Comparison of ENCODE assay signal across 9 cellular contexts in the genomic region with DNA sequence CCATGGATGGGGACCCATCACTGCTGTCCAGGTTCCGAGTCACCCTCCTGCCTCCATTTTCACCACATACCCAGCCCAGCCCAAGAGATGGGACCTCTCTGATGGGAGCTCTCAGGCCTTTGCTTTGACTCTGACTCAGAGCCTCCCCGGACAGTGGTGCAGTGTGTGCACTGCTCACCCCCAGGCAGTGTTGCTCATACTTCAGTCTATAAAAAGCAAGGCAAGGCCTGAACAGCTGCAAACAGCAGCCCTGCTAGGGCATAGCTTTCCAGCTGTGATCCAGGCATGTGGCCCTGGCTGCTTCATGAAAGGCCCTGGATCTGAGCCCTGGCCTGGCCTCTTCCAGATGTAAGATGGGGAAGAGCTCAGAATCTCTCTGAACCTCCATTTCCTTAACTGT.
A peak's percentile ranks its signal among the peaks of the same experiment; 100 is the strongest.
DNase-seq lines count a peak whose midpoint lies in the region; ATAC-seq and TF ChIP-seq lines count a peak whose summit lies in the region.
"Had no signal": no experiment of that assay in that cellular context is flagged by ENCODE, and none has a peak within 500 bp of the region (broad histone marks: within the 10 kb centered on the region; RNA-seq: fewer than 3 reads in every experiment).

No MANE protein-coding gene starts in this region.

- H3K4me1 ChIP-seq in DND-41 (ENCODE audit: insufficient read depth, low read length) (peaks cover 90% of the 10 kb centered on the region), OCI-LY7 (ENCODE audit: insufficient read depth, low read length, poor library complexity, severe bottlenecking) (peaks cover 64% of the 10 kb centered on the region), adrenal gland (replicated peaks in 1 of 2) (peaks cover 0 to 22% of the 10 kb centered on the region in 2 donors)

- H3K27me3 ChIP-seq in DND-41 (ENCODE audit: insufficient read depth, low read length, poor library complexity) (no peaks in the 10 kb centered on the region), adrenal gland (no peaks in the 10 kb centered on the region)
- H3K27me3 ChIP-seq: pancreas had no signal

- TF ChIP-seq POLR2A in adrenal gland (IDR thresholded peaks at IDR 0.05): no peak

- intact Hi-C loops in OCI-LY7 (cut with micrococcal nuclease; ENCODE audit: unreplicated experiment): loop anchor here (1.0 to 2.0 kb wide), 3 partner anchors 155 to 211 kb away; no protein-coding TSS in a partner anchor
- intact Hi-C loops in adrenal gland (cut with DNase I): loop anchor here (10.0 kb wide), 2 partner anchors 145 to 205 kb away; partner anchors contain the start of gene ARL4C (in 1 of the 2)

- H3K36me3 ChIP-seq in DND-41 (ENCODE audit: insufficient read depth, low read length) (no peaks in the 10 kb centered on the region), OCI-LY7 (ENCODE audit: insufficient read depth, low read length) (no peaks in the 10 kb centered on the region), adrenal gland (replicated peaks in 1 of 2) (no peaks in the 10 kb centered on the region)
- H3K36me3 ChIP-seq: pancreas had no signal

- POLR2A ChIA-PET in OCI-LY7 (lab: Charles Lee): interaction anchor here (0.8 to 6.2 kb wide), 9 partner anchors 34 to 207 kb away, joined by 3 to 60 read pairs (median 4); partner anchors contain the start of gene ARL4C

- 71 to 82% (median 78%) methylated on average over 2 of the region's 2 CpGs for WGBS in adrenal gland, 4 donors

- H2AFZ ChIP-seq in DND-41 (ENCODE audit: low read depth, low read length): peak overlapping the region; percentile 49; the same call in 1 of the 2 replicates
- peak overlapping the region; percentile 91; the same call in 1 of the 2 replicates for H2AFZ ChIP-seq in OCI-LY7 (ENCODE audit: low read length)

- H3K9ac ChIP-seq in DND-41 (ENCODE audit: low read depth, low read length): peak overlapping the region; percentile 66

- peak overlapping the region; percentile 99 for H3K27ac ChIP-seq in DND-41 (ENCODE audit: low read length)
- H3K27ac ChIP-seq in OCI-LY7 (ENCODE audit: low read depth, low read length, poor library complexity, severe bottlenecking): peak overlapping the region; percentile 97
- peak overlapping the region in 2 of 5 donors; percentile 24 to 59 for H3K27ac ChIP-seq in adrenal gland
- H3K27ac ChIP-seq: pancreas had no signal

- no TSS peak for BruUV-seq in OCI-LY7 (replicated peaks; lab: Mats Ljungman, UMichigan)

- TF ChIP-seq CTCF in DND-41 (IDR thresholded peaks at IDR 0.05; ENCODE audit: borderline replicate concordance, extremely low read depth, low read length, poor library complexity, severe bottlenecking) (no peak), OCI-LY7 (conservative IDR thresholded peaks at IDR 0.05; ENCODE audit: low read length) (no peak), adrenal gland (IDR thresholded peaks at IDR 0.05) (no peak)

- DNase-seq in DND-41 (peak; percentile 66), OCI-LY7 (ENCODE audit: low spot score) (peak; percentile 66), adrenal gland (peak in 4 of 7 donors; percentile 16 to 56 (median 34)), myocyte (ENCODE audit: low read depth) (peak; percentile 81), superior temporal gyrus (ENCODE audit: extremely low spot score) (no peak), pons (ENCODE audit: low spot score) (no peak), NCI-H2107 treated with DMSO at 0.1 percent for 48 hours (lab: John Stamatoyannopoulos, UW; ENCODE audit: unreplicated experiment) (no peak)
- DNase-seq: pancreas had no signal

- H3K4me2 ChIP-seq in DND-41 (ENCODE audit: insufficient read depth, low read length) (peak overlapping the region; percentile 61), OCI-LY7 (ENCODE audit: low read length) (peak overlapping the region; percentile 72)

- no peaks in the 10 kb centered on the region for H3K9me2 ChIP-seq in OCI-LY7 (ENCODE audit: insufficient read depth, low read length)

- H4K20me1 ChIP-seq in DND-41 (ENCODE audit: insufficient read depth, low read length) (no peaks in the 10 kb centered on the region), OCI-LY7 (ENCODE audit: insufficient read depth, low read length) (no peaks in the 10 kb centered on the region)

- peak overlapping the region in 1 of 2 experiments; percentile 41; a peak in 1 of 4 replicates for H3K4me3 ChIP-seq in DND-41 (ENCODE audit: low read depth in 1 of 2, low read length in 2 of 2)
- H3K4me3 ChIP-seq in OCI-LY7 (ENCODE audit: low read depth, low read length, poor library complexity, severe bottlenecking): peak overlapping the region; percentile 4
- no peak overlapping the region for H3K4me3 ChIP-seq in adrenal gland
- H3K4me3 ChIP-seq: pancreas had no signal

- ATAC-seq in DND-41 (ENCODE audit: insufficient read depth, low read depth): peak; percentile 17; the same call in 2 of the 3 replicates
- no peak for ATAC-seq in HG03280 (IDR thresholded peaks at IDR 0.05; ENCODE audit: unreplicated experiment)

- H3K9me3 ChIP-seq in DND-41 (ENCODE audit: insufficient read depth, low read length, severe bottlenecking) (no peaks in the 10 kb centered on the region), OCI-LY7 (ENCODE audit: low read length) (no peaks in the 10 kb centered on the region), adrenal gland (replicated peaks in 1 of 3) (no peaks in the 10 kb centered on the region)
- H3K9me3 ChIP-seq: pancreas had no signal

- CTCF ChIA-PET in OCI-LY7 (lab: Charles Lee; ENCODE audit: unreplicated experiment): interaction anchor here (0.7 to 1.9 kb wide), 5 partner anchors 84 to 256 kb away, joined by 3 to 8 read pairs (median 3); no protein-coding TSS in a partner anchor

- H3K79me2 ChIP-seq in DND-41 (ENCODE audit: insufficient read depth, low read length) (peaks cover 6% of the 10 kb centered on the region), OCI-LY7 (ENCODE audit: insufficient read depth, low read depth, low read length) (no peaks in the 10 kb centered on the region)

Comparison
In these comparisons a context has a peak if more than half of its experiments do, and no peak if none do; other contexts are left out.
1. DNase-seq: peak in DND-41 (single experiment), OCI-LY7 (single experiment), adrenal gland (4 of 7) and myocyte (single experiment); none in superior temporal gyrus (single experiment), pons (single experiment) and NCI-H2107 treated with DMSO at 0.1 percent for 48 hours (single experiment).